In the genomic region with DNA sequence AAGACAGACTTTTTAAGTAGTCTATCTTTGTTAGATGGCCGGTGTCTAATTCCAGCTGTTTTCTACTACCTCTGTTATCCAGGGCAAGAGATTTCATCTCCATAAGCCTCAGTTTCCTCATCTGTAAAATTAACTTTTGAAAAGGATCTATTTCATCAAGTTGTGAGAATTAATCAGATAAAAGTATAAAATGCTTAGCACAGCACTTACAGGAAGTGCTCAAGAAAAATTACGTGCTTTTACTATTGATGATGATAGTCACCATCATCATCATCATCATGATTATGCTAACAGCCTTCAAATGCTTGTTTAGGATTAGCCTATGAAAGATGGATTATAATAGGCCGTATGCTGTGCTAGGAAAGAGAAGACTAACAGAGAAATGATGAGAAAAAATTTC, we compare ENCODE assay signal across 16 cellular contexts.
DNase-seq lines count a peak whose midpoint lies in the region; ATAC-seq and TF ChIP-seq lines count a peak whose summit lies in the region.
"Had no signal": no experiment of that assay in that cellular context is flagged by ENCODE, and none has a peak within 500 bp of the region (broad histone marks: within the 10 kb centered on the region; RNA-seq: fewer than 3 reads in every experiment).

No MANE protein-coding gene starts in this region.

- H2BK15ac ChIP-seq in H9 (ENCODE audit: low read depth, low read length): no peak overlapping the region

- no peak overlapping the region for H3K9ac ChIP-seq in H9 (ENCODE audit: extremely low read depth, insufficient read length, low read length)
- H3K9ac ChIP-seq: BLaER1, KMS-11 had no signal

- no peak for TF ChIP-seq CTCF in H9 (conservative IDR thresholded peaks at IDR 0.05)
- TF ChIP-seq CTCF in WTC11 (IDR thresholded peaks at IDR 0.05): no peak

- no peaks in the 10 kb centered on the region for H3K27me3 Mint-ChIP-seq in H9 (ENCODE audit: low read depth)
- no peaks in the 10 kb centered on the region for H3K27me3 Mint-ChIP-seq in WTC11 (ENCODE audit: low read depth)
- H3K27me3 Mint-ChIP-seq in memory B cell: no peaks in the 10 kb centered on the region

- H3K79me1 ChIP-seq in H9 (ENCODE audit: insufficient read depth, low read depth, low read length, poor library complexity, severe bottlenecking): no peaks in the 10 kb centered on the region

- H3K4me2 ChIP-seq in H9 (ENCODE audit: insufficient read depth, insufficient read length, low read length): no peak overlapping the region
- H3K4me2 ChIP-seq: BLaER1, KMS-11 had no signal

- no peak overlapping the region for H2AFZ ChIP-seq in H9 (ENCODE audit: low read length)

- H2BK5ac ChIP-seq in H9 (ENCODE audit: insufficient read length, low read length): no peak overlapping the region

- no peak overlapping the region for H2AK5ac ChIP-seq in H9 (ENCODE audit: insufficient read length, low read length)

- no peak overlapping the region for H3K23ac ChIP-seq in H9 (ENCODE audit: insufficient read length, low read depth, low read length)

- H2BK20ac ChIP-seq in H9 (ENCODE audit: low read depth, low read length, poor library complexity, severe bottlenecking): no peak overlapping the region

- H4K5ac ChIP-seq in H9 (ENCODE audit: insufficient read length, low read depth, low read length): no peak overlapping the region

- H3K27me3 ChIP-seq in H9 (ENCODE audit: insufficient read depth, low read length): no peaks in the 10 kb centered on the region
- H3K27me3 ChIP-seq: BLaER1 had no signal

- H4K8ac ChIP-seq in H9 (replicated peaks; ENCODE audit: insufficient read length, low read depth, low read length): no peak overlapping the region

- H3K18ac ChIP-seq in H9 (ENCODE audit: insufficient read length, low read depth, low read length): no peak overlapping the region

- ATAC-seq in WTC11 (no peak), memory B cell (ENCODE audit: low read depth) (no peak), HG03469 (IDR thresholded peaks at IDR 0.05; ENCODE audit: unreplicated experiment) (no peak)

- H3K36me3 Mint-ChIP-seq in H9 (ENCODE audit: insufficient read depth in 1 of 3, low read depth in 3 of 3): no peaks in the 10 kb centered on the region; a peak in 2 of 7 replicates
- no peaks in the 10 kb centered on the region for H3K36me3 Mint-ChIP-seq in WTC11
- H3K36me3 Mint-ChIP-seq in memory B cell: peaks cover 33% of the 10 kb centered on the region
- H3K36me3 Mint-ChIP-seq: CD4-positive, alpha-beta memory T cell had no signal

- H3K27ac Mint-ChIP-seq in H9 (peak overlapping the region; percentile 80 to 92 (median 87); a peak in 5 of 7 replicates), WTC11 (peak overlapping the region; percentile 71), memory B cell (peak overlapping the region; percentile 78)
- H3K27ac Mint-ChIP-seq: CD14-positive monocyte; CD4-positive, alpha-beta memory T cell had no signal

- H3K27ac ChIP-seq in H9 (ENCODE audit: insufficient read length, low read depth, low read length): peak overlapping the region; percentile 18
- H3K27ac ChIP-seq: BLaER1, HL-60, KMS-11 had no signal

- no peaks in the 10 kb centered on the region for H3K9me3 ChIP-seq in H9 (ENCODE audit: control insufficient read depth, low read depth, low read length)
- H3K9me3 ChIP-seq: BLaER1, HAP-1 had no signal

- no peak overlapping the region for H4K91ac ChIP-seq in H9 (ENCODE audit: insufficient read length, low read depth, low read length)

- WGBS in H9 (ENCODE audit: extremely low coverage, insufficient read length, low lambda C conversion rate): no CpG with 5 or more reads among the region's 3 CpGs

- H3K4me3 Mint-ChIP-seq in H9: no peak overlapping the region
- H3K4me3 Mint-ChIP-seq in WTC11: no peak overlapping the region
- H3K4me3 Mint-ChIP-seq in memory B cell: no peak overlapping the region
- H3K4me3 Mint-ChIP-seq: CD14-positive monocyte; CD4-positive, alpha-beta memory T cell had no signal

- H3T11ph ChIP-seq in H9 (ENCODE audit: low read length): no peak overlapping the region

- peaks cover 3% of the 10 kb centered on the region for H3K4me1 ChIP-seq in H9 (ENCODE audit: insufficient read depth, low read length)
- H3K4me1 ChIP-seq: HAP-1 had no signal

- H3K23me2 ChIP-seq in H9 (ENCODE audit: insufficient read length, low read depth, low read length, poor library complexity, severe bottlenecking): no peaks in the 10 kb centered on the region

- CTCF ChIA-PET in WTC11 (lab: Charles Lee): interaction anchor here (1.1 kb wide), 1 partner anchor 19 kb away, joined by 7 read pairs; no protein-coding TSS in a partner anchor

- H3K4me1 Mint-ChIP-seq in H9 (peaks cover 21 to 22% of the 10 kb centered on the region in 2 experiments), WTC11 (peaks cover 22% of the 10 kb centered on the region), memory B cell (peaks cover 20% of the 10 kb centered on the region)
- H3K4me1 Mint-ChIP-seq: CD4-positive, alpha-beta memory T cell had no signal

- H4K20me1 ChIP-seq in H9 (ENCODE audit: control insufficient read depth, insufficient read depth, insufficient read length): no peaks in the 10 kb centered on the region
- H4K20me1 ChIP-seq: BLaER1 had no signal

- no peaks in the 10 kb centered on the region; a peak in 1 of 5 replicates for H3K9me3 Mint-ChIP-seq in H9
- H3K9me3 Mint-ChIP-seq in WTC11: no peaks in the 10 kb centered on the region
- H3K9me3 Mint-ChIP-seq in memory B cell: no peaks in the 10 kb centered on the region
- H3K9me3 Mint-ChIP-seq: CD4-positive, alpha-beta memory T cell had no signal

- DNase-seq in H9 (no peak), WTC11 (ENCODE audit: low spot score) (no peak), memory B cell (ENCODE audit: low spot score in 2 of 2) (no peak), cortex of kidney (lab: John Stamatoyannopoulos, UW) (no peak)
- DNase-seq in stimulated activated CD4-positive, alpha-beta T cell treated with anti-CD3 and anti-CD28 coated beads, Interleukin-4, amount 100 ng/mL, for 4 hours: no peak
- DNase-seq: CD4-positive, alpha-beta memory T cell; DMS153; DMS79; GDM1; GOT3 had no signal

- no peaks in the 10 kb centered on the region for H3K79me2 ChIP-seq in H9 (ENCODE audit: insufficient read depth, low read length)

- H3K4ac ChIP-seq in H9 (ENCODE audit: low read depth, low read length): no peak overlapping the region

- H3K14ac ChIP-seq in H9 (ENCODE audit: insufficient read depth, low read length): no peak overlapping the region

- no peak overlapping the region for H2BK12ac ChIP-seq in H9 (ENCODE audit: insufficient read length, low read depth, low read length)

- no peak overlapping the region for H2BK120ac ChIP-seq in H9 (ENCODE audit: low read depth, low read length, poor library complexity, severe bottlenecking)

- H3K56ac ChIP-seq in H9 (ENCODE audit: insufficient read length, low read depth, low read length): no peak overlapping the region

- POLR2A ChIA-PET in WTC11 (lab: Charles Lee): no interaction called here

TF ChIP-seq in WTC11, 78 proteins besides CTCF, POLR2A, EP300 and RAD21:
- no peak for TF ChIP-seq GABPB1 (CRISPR knock-in tag; IDR thresholded peaks at IDR 0.05)
- no peak for TF ChIP-seq EMX1 (CRISPR knock-in tag; IDR thresholded peaks at IDR 0.05)
- TF ChIP-seq CREM (CRISPR knock-in tag; IDR thresholded peaks at IDR 0.05): no peak
- no peak for TF ChIP-seq SOX15 (CRISPR knock-in tag; IDR thresholded peaks at IDR 0.05)
- TF ChIP-seq ZNF263 (CRISPR knock-in tag; IDR thresholded peaks at IDR 0.05; ENCODE audit: low read depth): no peak
- TF ChIP-seq, protein P1, sequence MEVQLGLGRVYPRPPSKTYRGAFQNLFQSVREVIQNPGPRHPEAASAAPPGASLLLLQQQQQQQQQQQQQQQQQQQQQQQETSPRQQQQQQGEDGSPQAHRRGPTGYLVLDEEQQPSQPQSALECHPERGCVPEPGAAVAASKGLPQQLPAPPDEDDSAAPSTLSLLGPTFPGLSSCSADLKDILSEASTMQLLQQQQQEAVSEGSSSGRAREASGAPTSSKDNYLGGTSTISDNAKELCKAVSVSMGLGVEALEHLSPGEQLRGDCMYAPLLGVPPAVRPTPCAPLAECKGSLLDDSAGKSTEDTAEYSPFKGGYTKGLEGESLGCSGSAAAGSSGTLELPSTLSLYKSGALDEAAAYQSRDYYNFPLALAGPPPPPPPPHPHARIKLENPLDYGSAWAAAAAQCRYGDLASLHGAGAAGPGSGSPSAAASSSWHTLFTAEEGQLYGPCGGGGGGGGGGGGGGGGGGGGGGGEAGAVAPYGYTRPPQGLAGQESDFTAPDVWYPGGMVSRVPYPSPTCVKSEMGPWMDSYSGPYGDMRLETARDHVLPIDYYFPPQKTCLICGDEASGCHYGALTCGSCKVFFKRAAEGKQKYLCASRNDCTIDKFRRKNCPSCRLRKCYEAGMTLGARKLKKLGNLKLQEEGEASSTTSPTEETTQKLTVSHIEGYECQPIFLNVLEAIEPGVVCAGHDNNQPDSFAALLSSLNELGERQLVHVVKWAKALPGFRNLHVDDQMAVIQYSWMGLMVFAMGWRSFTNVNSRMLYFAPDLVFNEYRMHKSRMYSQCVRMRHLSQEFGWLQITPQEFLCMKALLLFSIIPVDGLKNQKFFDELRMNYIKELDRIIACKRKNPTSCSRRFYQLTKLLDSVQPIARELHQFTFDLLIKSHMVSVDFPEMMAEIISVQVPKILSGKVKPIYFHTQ (CRISPR knock-in tag; IDR thresholded peaks at IDR 0.05): no peak
- no peak for TF ChIP-seq OVOL2 (CRISPR knock-in tag; IDR thresholded peaks at IDR 0.05; ENCODE audit: borderline replicate concordance)
